10 cellular contexts compared by ENCODE assay signal in the genomic region with DNA sequence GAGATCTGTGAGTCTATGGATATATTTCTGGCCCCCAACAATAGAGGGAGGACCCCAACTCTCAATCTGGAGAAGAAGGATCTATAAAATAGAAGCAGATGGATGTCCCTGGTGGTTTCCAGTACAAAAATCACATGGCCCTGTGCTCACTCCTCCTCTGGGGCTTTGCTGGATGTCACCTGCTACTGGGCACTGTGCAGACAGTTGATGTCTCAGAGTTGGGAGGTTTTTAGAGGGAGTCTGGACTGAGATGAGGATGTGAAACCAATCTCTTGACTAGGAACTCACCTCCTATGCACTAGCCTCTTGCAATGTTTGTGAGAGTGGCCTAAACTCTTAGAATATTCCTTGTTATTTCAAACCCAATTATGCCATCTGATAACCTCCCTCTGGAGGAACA.
DNase-seq lines count a peak whose midpoint lies in the region; ATAC-seq and TF ChIP-seq lines count a peak whose summit lies in the region.
"Had no signal": no experiment of that assay in that cellular context is flagged by ENCODE, and none has a peak within 500 bp of the region (broad histone marks: within the 10 kb centered on the region; RNA-seq: fewer than 3 reads in every experiment).

No MANE protein-coding gene starts in this region.

- no peak overlapping the region for H3K4me3 ChIP-seq in osteoblast (ENCODE audit: insufficient read depth, low read length)
- H3K4me3 ChIP-seq: prostate gland had no signal

- H3K79me2 ChIP-seq in osteoblast (ENCODE audit: insufficient read depth, low read length) = peaks cover 49% of the 10 kb centered on the region

- peak overlapping the region; percentile 73 for H3K27ac ChIP-seq in osteoblast (ENCODE audit: low read depth, low read length)
- H3K27ac ChIP-seq: prostate gland had no signal

- peaks cover 8% of the 10 kb centered on the region for H4K20me1 ChIP-seq in osteoblast (ENCODE audit: insufficient read depth, low read length)

- H3K36me3 ChIP-seq in osteoblast (ENCODE audit: insufficient read depth, low read length) = no peaks in the 10 kb centered on the region
- H3K36me3 ChIP-seq: prostate gland had no signal

- H2AFZ ChIP-seq in osteoblast (ENCODE audit: low read length) = no peak overlapping the region

- no peak overlapping the region for H3K4me2 ChIP-seq in osteoblast (ENCODE audit: insufficient read depth, low read length)

- peak; percentile 81 for ATAC-seq in HG02642 (IDR thresholded peaks at IDR 0.05; ENCODE audit: poor library complexity, unreplicated experiment)
- ATAC-seq in HG03469 (IDR thresholded peaks at IDR 0.05; ENCODE audit: unreplicated experiment) = peak; percentile 94

- peaks cover 59% of the 10 kb centered on the region for H3K4me1 ChIP-seq in osteoblast (ENCODE audit: insufficient read depth, low read length)
- H3K4me1 ChIP-seq: prostate gland had no signal

- no peaks in the 10 kb centered on the region for H3K27me3 ChIP-seq in osteoblast (ENCODE audit: insufficient read depth, low read length)

- no peaks in the 10 kb centered on the region for H3K9me3 ChIP-seq in osteoblast (ENCODE audit: low read depth, low read length)
- H3K9me3 ChIP-seq: prostate gland had no signal

- no peak for TF ChIP-seq CTCF in osteoblast (IDR thresholded peaks at IDR 0.05; ENCODE audit: extremely low read depth, low read depth, low read length)

- DNase-seq in GM19238 (ENCODE audit: insufficient read length, low spot score) (peak; percentile 30), osteoblast (ENCODE audit: insufficient read length, low spot score, missing footprints) (no peak), cerebellum (ENCODE audit: low spot score) (no peak)
- DNase-seq in activated T-cell treated with anti-CD3 and anti-CD28 coated beads, Interleukin-2, amount 50 U/mL, for 1 hour = no peak
- no peak for DNase-seq in stimulated activated CD4-positive, alpha-beta T cell treated with anti-CD3 and anti-CD28 coated beads, Interleukin-4, amount 100 ng/mL, for 4 hours
- no peak for DNase-seq in central memory CD4-positive, alpha-beta T cell
- DNase-seq: NCI-H2081 had no signal
